In the genomic region with DNA sequence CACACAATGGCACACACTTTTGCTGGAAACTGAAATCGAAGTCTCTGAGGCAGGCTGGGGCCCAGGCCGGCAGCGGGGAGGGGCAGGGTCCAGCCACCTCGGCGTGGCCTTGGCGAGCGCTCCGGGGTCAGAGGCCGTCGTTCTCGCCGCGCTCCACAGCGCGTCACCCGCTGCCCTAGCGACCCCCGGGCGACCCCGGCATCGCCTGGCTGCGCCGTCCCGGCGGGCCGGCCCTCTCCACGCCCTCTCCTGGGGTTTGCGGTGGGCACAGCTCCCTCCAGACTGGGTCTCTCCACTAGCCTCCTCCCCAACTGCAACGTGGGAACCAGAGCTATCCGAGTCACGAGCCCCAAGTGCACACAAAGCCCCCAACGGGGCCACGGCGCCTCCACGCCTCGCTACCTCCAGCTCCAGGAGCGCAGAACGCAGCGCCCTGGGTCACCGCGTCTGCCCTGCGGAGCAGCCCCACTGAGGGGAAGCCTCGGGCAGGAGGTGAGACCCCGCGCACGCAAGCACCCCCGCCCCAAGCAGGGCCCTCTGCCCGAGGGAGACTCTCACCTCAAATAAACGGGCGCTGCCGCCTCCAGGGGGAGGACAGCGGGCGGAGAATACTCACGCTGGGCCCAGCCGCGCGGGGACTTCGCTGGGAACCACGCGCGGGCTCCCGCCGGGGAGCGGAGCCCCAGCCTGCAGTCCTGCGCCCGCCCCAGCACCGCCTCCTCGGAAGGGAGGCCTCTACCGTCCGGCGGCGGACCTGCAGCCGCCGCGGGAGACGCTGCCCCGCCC, we compare ENCODE assay signal across 1 cellular context.
TF ChIP-seq lines count a peak whose summit lies in the region.

No MANE protein-coding gene starts in this region.

TF ChIP-seq in HepG2, 621 proteins besides CTCF, POLR2A, EP300 and RAD21 (continued from another document and continues in another):
- TF ChIP-seq, protein P1, sequence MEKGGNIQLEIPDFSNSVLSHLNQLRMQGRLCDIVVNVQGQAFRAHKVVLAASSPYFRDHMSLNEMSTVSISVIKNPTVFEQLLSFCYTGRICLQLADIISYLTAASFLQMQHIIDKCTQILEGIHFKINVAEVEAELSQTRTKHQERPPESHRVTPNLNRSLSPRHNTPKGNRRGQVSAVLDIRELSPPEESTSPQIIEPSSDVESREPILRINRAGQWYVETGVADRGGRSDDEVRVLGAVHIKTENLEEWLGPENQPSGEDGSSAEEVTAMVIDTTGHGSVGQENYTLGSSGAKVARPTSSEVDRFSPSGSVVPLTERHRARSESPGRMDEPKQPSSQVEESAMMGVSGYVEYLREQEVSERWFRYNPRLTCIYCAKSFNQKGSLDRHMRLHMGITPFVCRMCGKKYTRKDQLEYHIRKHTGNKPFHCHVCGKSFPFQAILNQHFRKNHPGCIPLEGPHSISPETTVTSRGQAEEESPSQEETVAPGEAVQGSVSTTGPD (CRISPR knock-in tag; IDR thresholded peaks at IDR 0.05) = no peak
- no peak for TF ChIP-seq ZNF615 (CRISPR knock-in tag; IDR thresholded peaks at IDR 0.05; ENCODE audit: borderline replicate concordance)
- TF ChIP-seq, protein P2, sequence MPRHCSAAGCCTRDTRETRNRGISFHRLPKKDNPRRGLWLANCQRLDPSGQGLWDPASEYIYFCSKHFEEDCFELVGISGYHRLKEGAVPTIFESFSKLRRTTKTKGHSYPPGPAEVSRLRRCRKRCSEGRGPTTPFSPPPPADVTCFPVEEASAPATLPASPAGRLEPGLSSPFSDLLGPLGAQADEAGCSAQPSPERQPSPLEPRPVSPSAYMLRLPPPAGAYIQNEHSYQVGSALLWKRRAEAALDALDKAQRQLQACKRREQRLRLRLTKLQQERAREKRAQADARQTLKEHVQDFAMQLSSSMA (CRISPR knock-in tag; IDR thresholded peaks at IDR 0.05) = no peak
- no peak for TF ChIP-seq NFIB (CRISPR knock-in tag; IDR thresholded peaks at IDR 0.05; ENCODE audit: borderline replicate concordance)
- TF ChIP-seq PHF5A (CRISPR knock-in tag; IDR thresholded peaks at IDR 0.05; ENCODE audit: low read depth, unreplicated experiment) = no peak
- TF ChIP-seq ZNF138 (CRISPR knock-in tag; IDR thresholded peaks at IDR 0.05; ENCODE audit: low read depth) = 0 out of 2 replicates have a peak, but pooled peaks have one; percentile 23
- TF ChIP-seq, protein P3, sequence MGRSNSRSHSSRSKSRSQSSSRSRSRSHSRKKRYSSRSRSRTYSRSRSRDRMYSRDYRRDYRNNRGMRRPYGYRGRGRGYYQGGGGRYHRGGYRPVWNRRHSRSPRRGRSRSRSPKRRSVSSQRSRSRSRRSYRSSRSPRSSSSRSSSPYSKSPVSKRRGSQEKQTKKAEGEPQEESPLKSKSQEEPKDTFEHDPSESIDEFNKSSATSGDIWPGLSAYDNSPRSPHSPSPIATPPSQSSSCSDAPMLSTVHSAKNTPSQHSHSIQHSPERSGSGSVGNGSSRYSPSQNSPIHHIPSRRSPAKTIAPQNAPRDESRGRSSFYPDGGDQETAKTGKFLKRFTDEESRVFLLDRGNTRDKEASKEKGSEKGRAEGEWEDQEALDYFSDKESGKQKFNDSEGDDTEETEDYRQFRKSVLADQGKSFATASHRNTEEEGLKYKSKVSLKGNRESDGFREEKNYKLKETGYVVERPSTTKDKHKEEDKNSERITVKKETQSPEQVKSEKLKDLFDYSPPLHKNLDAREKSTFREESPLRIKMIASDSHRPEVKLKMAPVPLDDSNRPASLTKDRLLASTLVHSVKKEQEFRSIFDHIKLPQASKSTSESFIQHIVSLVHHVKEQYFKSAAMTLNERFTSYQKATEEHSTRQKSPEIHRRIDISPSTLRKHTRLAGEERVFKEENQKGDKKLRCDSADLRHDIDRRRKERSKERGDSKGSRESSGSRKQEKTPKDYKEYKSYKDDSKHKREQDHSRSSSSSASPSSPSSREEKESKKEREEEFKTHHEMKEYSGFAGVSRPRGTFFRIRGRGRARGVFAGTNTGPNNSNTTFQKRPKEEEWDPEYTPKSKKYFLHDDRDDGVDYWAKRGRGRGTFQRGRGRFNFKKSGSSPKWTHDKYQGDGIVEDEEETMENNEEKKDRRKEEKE (IDR thresholded peaks at IDR 0.05) = no peak
- TF ChIP-seq ZNF256 (CRISPR knock-in tag; conservative IDR thresholded peaks at IDR 0.05) = no peak
- TF ChIP-seq ZNF225 (CRISPR knock-in tag; IDR thresholded peaks at IDR 0.05) = no peak
- no peak for TF ChIP-seq ZC3H13 (CRISPR knock-in tag; IDR thresholded peaks at IDR 0.05)
- TF ChIP-seq ARNT2 (CRISPR knock-in tag; IDR thresholded peaks at IDR 0.05; ENCODE audit: low read depth) = peak; percentile 38; the same call in 1 of the 2 replicates
- peak; percentile 39; the same call in 1 of the 2 replicates for TF ChIP-seq FOXC1 (CRISPR knock-in tag; IDR thresholded peaks at IDR 0.05; ENCODE audit: borderline replicate concordance)
- TF ChIP-seq SMC3 (IDR thresholded peaks at IDR 0.05; ENCODE audit: low read length) = no peak
- TF ChIP-seq, protein P4, sequence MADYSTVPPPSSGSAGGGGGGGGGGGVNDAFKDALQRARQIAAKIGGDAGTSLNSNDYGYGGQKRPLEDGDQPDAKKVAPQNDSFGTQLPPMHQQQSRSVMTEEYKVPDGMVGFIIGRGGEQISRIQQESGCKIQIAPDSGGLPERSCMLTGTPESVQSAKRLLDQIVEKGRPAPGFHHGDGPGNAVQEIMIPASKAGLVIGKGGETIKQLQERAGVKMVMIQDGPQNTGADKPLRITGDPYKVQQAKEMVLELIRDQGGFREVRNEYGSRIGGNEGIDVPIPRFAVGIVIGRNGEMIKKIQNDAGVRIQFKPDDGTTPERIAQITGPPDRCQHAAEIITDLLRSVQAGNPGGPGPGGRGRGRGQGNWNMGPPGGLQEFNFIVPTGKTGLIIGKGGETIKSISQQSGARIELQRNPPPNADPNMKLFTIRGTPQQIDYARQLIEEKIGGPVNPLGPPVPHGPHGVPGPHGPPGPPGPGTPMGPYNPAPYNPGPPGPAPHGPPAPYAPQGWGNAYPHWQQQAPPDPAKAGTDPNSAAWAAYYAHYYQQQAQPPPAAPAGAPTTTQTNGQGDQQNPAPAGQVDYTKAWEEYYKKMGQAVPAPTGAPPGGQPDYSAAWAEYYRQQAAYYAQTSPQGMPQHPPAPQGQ (CRISPR knock-in tag; IDR thresholded peaks at IDR 0.05; ENCODE audit: borderline replicate concordance) = no peak
- TF ChIP-seq ATF7 (IDR thresholded peaks at IDR 0.05) = no peak
- TF ChIP-seq ATF7 (CRISPR knock-in tag; IDR thresholded peaks at IDR 0.05) = no peak
- no peak for TF ChIP-seq HDAC2 (CRISPR knock-in tag; IDR thresholded peaks at IDR 0.05)
- peak; percentile 89 for TF ChIP-seq NR2C2 (CRISPR knock-in tag; IDR thresholded peaks at IDR 0.05; ENCODE audit: borderline replicate concordance)
- TF ChIP-seq ZNF564 (CRISPR knock-in tag; IDR thresholded peaks at IDR 0.05) = no peak
- no peak for TF ChIP-seq PAX8 (CRISPR knock-in tag; IDR thresholded peaks at IDR 0.05; ENCODE audit: borderline replicate concordance)
- no peak for TF ChIP-seq RAD51 (IDR thresholded peaks at IDR 0.05; ENCODE audit: borderline replicate concordance)
- no peak; the same call in 1 of the 2 replicates for TF ChIP-seq ZSCAN21 (CRISPR knock-in tag; IDR thresholded peaks at IDR 0.05; ENCODE audit: borderline replicate concordance)
- TF ChIP-seq, protein P5, sequence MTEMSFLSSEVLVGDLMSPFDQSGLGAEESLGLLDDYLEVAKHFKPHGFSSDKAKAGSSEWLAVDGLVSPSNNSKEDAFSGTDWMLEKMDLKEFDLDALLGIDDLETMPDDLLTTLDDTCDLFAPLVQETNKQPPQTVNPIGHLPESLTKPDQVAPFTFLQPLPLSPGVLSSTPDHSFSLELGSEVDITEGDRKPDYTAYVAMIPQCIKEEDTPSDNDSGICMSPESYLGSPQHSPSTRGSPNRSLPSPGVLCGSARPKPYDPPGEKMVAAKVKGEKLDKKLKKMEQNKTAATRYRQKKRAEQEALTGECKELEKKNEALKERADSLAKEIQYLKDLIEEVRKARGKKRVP (CRISPR knock-in tag; IDR thresholded peaks at IDR 0.05) = no peak
- TF ChIP-seq TCF7L2 (IDR thresholded peaks at IDR 0.05; ENCODE audit: low read depth, low read length) = no peak
- TF ChIP-seq ZNF883 (CRISPR knock-in tag; IDR thresholded peaks at IDR 0.05; ENCODE audit: not compliant biosample characterization) = peak; percentile 45
- no peak for TF ChIP-seq ZKSCAN5 (CRISPR knock-in tag; IDR thresholded peaks at IDR 0.05)
- TF ChIP-seq ZNF891 (CRISPR knock-in tag; IDR thresholded peaks at IDR 0.05) = no peak; the same call in 1 of the 2 replicates
- TF ChIP-seq RNF2 (conservative IDR thresholded peaks at IDR 0.05; ENCODE audit: low read depth) = 0 out of 2 replicates have a peak, but pooled peaks have one; percentile 63
- TF ChIP-seq RBM39 (IDR thresholded peaks at IDR 0.05; ENCODE audit: low read depth, low read length, poor library complexity, severe bottlenecking) = no peak
- TF ChIP-seq, protein P6, sequence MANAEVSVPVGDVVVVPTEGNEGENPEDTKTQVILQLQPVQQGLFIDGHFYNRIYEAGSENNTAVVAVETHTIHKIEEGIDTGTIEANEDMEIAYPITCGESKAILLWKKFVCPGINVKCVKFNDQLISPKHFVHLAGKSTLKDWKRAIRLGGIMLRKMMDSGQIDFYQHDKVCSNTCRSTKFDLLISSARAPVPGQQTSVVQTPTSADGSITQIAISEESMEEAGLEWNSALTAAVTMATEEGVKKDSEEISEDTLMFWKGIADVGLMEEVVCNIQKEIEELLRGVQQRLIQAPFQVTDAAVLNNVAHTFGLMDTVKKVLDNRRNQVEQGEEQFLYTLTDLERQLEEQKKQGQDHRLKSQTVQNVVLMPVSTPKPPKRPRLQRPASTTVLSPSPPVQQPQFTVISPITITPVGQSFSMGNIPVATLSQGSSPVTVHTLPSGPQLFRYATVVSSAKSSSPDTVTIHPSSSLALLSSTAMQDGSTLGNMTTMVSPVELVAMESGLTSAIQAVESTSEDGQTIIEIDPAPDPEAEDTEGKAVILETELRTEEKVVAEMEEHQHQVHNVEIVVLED (CRISPR knock-in tag; IDR thresholded peaks at IDR 0.05; ENCODE audit: borderline replicate concordance) = no peak; the same call in 1 of the 2 replicates
- TF ChIP-seq, protein P7, sequence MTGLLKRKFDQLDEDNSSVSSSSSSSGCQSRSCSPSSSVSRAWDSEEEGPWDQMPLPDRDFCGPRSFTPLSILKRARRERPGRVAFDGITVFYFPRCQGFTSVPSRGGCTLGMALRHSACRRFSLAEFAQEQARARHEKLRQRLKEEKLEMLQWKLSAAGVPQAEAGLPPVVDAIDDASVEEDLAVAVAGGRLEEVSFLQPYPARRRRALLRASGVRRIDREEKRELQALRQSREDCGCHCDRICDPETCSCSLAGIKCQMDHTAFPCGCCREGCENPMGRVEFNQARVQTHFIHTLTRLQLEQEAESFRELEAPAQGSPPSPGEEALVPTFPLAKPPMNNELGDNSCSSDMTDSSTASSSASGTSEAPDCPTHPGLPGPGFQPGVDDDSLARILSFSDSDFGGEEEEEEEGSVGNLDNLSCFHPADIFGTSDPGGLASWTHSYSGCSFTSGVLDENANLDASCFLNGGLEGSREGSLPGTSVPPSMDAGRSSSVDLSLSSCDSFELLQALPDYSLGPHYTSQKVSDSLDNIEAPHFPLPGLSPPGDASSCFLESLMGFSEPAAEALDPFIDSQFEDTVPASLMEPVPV (CRISPR knock-in tag; IDR thresholded peaks at IDR 0.05) = no peak; the same call in 1 of the 2 replicates
- TF ChIP-seq, protein P8, sequence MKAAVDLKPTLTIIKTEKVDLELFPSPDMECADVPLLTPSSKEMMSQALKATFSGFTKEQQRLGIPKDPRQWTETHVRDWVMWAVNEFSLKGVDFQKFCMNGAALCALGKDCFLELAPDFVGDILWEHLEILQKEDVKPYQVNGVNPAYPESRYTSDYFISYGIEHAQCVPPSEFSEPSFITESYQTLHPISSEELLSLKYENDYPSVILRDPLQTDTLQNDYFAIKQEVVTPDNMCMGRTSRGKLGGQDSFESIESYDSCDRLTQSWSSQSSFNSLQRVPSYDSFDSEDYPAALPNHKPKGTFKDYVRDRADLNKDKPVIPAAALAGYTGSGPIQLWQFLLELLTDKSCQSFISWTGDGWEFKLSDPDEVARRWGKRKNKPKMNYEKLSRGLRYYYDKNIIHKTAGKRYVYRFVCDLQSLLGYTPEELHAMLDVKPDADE (CRISPR knock-in tag; IDR thresholded peaks at IDR 0.05) = peak; percentile 75; the same call in 1 of the 2 replicates
- TF ChIP-seq ZNF768 (CRISPR knock-in tag; IDR thresholded peaks at IDR 0.05) = peak; percentile 60; the same call in 1 of the 2 replicates
- no peak for TF ChIP-seq CHD2 (IDR thresholded peaks at IDR 0.05; ENCODE audit: low read depth, low read length)
- TF ChIP-seq YEATS4 (CRISPR knock-in tag; IDR thresholded peaks at IDR 0.05; ENCODE audit: borderline replicate concordance) = 0 out of 2 replicates have a peak, but pooled peaks have one; percentile 52
- TF ChIP-seq ZNF720 (CRISPR knock-in tag; IDR thresholded peaks at IDR 0.05) = no peak
- TF ChIP-seq, protein P9, sequence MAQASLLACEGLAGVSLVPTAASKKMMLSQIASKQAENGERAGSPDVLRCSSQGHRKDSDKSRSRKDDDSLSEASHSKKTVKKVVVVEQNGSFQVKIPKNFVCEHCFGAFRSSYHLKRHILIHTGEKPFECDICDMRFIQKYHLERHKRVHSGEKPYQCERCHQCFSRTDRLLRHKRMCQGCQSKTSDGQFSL (CRISPR knock-in tag; IDR thresholded peaks at IDR 0.05) = 0 out of 2 replicates have a peak, but pooled peaks have one; percentile 5
- TF ChIP-seq SAFB2 (CRISPR knock-in tag; IDR thresholded peaks at IDR 0.05; ENCODE audit: borderline replicate concordance, low read depth) = no peak
- TF ChIP-seq SIN3B (IDR thresholded peaks at IDR 0.05; ENCODE audit: low read length) = no peak
- TF ChIP-seq HNF4G (IDR thresholded peaks at IDR 0.05; ENCODE audit: borderline replicate concordance, low read depth, low read length) = peak; percentile 26; the same call in 1 of the 2 replicates
- no peak; the same call in 1 of the 2 replicates for TF ChIP-seq HNF4G (CRISPR knock-in tag; IDR thresholded peaks at IDR 0.05; ENCODE audit: borderline replicate concordance, low read depth)
- TF ChIP-seq, protein P10, sequence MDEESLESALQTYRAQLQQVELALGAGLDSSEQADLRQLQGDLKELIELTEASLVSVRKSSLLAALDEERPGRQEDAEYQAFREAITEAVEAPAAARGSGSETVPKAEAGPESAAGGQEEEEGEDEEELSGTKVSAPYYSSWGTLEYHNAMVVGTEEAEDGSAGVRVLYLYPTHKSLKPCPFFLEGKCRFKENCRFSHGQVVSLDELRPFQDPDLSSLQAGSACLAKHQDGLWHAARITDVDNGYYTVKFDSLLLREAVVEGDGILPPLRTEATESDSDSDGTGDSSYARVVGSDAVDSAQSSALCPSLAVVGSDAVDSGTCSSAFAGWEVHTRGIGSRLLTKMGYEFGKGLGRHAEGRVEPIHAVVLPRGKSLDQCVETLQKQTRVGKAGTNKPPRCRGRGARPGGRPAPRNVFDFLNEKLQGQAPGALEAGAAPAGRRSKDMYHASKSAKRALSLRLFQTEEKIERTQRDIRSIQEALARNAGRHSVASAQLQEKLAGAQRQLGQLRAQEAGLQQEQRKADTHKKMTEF (CRISPR knock-in tag; IDR thresholded peaks at IDR 0.05) = peak; percentile 61; the same call in 1 of the 2 replicates
- TF ChIP-seq KDM1A (CRISPR knock-in tag; IDR thresholded peaks at IDR 0.05) = no peak
- no peak for TF ChIP-seq SOX6 (IDR thresholded peaks at IDR 0.05)
- no peak for TF ChIP-seq SOX6 (CRISPR knock-in tag; IDR thresholded peaks at IDR 0.05)
- TF ChIP-seq HMGA1 (CRISPR knock-in tag; conservative IDR thresholded peaks at IDR 0.05) = no peak
